In the genomic region with DNA sequence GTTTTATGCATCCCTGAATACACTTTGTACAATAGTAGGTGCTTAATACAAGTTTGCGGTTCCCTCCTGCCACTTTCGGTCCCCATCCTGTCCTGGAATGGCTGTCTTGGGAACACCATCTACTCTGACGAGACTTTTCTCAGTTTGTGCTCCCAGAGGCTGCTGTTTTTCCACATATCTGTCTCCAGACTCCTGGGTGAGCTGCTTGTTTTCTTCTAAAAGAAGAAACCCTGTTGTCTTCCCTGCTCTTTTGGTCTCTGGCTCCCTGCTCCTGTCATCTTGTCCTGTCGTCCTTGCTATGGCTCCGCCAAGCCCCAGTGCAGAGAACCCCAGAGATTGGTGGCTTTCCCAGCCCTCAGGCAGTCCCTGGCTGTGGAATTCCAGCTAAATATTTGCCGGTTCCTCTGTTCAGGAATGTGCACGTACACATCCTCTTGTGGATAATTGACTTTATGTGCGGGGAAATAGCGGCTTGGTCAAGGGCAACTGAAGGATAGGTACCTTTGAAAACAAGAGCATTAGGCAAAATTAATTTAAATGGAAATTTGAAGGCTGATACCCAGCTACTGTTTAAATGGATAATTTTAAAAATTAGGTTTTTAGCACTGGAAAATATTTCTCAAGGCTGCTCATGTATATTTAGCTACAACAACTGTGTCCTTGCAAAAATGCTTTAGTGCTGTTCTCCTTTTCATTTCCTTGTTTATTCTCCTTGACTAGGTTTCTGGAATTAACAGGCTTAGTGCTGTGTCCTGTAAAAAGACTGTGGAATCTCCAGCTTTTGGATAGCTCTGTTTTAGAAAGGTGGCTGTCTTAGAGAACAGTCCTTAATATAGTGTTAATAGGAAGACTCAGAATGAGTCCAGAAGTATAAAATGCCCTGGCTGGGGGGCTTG, we compare ENCODE assay signal across 2 cellular contexts.
TF ChIP-seq lines count a peak whose summit lies in the region.

No MANE protein-coding gene starts in this region.

TF ChIP-seq in SK-N-SH treated with all-trans-retinoic acid at 6 μM for 48 hours, 23 proteins besides CTCF, POLR2A, EP300 and RAD21:
- TF ChIP-seq, protein P1, sequence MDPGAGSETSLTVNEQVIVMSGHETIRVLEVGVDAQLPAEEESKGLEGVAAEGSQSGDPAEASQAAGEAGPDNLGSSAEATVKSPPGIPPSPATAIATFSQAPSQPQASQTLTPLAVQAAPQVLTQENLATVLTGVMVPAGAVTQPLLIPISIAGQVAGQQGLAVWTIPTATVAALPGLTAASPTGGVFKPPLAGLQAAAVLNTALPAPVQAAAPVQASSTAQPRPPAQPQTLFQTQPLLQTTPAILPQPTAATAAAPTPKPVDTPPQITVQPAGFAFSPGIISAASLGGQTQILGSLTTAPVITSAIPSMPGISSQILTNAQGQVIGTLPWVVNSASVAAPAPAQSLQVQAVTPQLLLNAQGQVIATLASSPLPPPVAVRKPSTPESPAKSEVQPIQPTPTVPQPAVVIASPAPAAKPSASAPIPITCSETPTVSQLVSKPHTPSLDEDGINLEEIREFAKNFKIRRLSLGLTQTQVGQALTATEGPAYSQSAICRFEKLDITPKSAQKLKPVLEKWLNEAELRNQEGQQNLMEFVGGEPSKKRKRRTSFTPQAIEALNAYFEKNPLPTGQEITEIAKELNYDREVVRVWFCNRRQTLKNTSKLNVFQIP (CRISPR knock-in tag; IDR thresholded peaks at IDR 0.05; ENCODE audit: borderline replicate concordance, low read depth), result no peak

TF ChIP-seq in SK-N-SH, 30 proteins besides CTCF, POLR2A, EP300 and RAD21 (continued from another document):
- TF ChIP-seq NRF1 (IDR thresholded peaks at IDR 0.05; ENCODE audit: low read depth, low read length) (no peak), POLR2AphosphoS5 (IDR thresholded peaks at IDR 0.05; ENCODE audit: low read depth, low read length) (no peak), TAF1 (IDR thresholded peaks at IDR 0.05; ENCODE audit: borderline replicate concordance, low read depth, low read length) (no peak), JUND (IDR thresholded peaks at IDR 0.05) (no peak), GABPA (IDR thresholded peaks at IDR 0.05; ENCODE audit: low read depth) (no peak), FOXJ3 (CRISPR knock-in tag; IDR thresholded peaks at IDR 0.05) (no peak), FOXM1 (IDR thresholded peaks at IDR 0.05; ENCODE audit: low read depth) (no peak), RFX5 (IDR thresholded peaks at IDR 0.05; ENCODE audit: low read length) (no peak), SIN3A (IDR thresholded peaks at IDR 0.05; ENCODE audit: borderline replicate concordance, low read depth, low read length) (no peak), RXRA (IDR thresholded peaks at IDR 0.05; ENCODE audit: borderline replicate concordance, low read depth) (no peak)
- TF ChIP-seq, protein P2, sequence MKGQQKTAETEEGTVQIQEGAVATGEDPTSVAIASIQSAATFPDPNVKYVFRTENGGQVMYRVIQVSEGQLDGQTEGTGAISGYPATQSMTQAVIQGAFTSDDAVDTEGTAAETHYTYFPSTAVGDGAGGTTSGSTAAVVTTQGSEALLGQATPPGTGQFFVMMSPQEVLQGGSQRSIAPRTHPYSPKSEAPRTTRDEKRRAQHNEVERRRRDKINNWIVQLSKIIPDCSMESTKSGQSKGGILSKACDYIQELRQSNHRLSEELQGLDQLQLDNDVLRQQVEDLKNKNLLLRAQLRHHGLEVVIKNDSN (IDR thresholded peaks at IDR 0.05; ENCODE audit: borderline replicate concordance, low read depth), result no peak
- TF ChIP-seq, protein P3, sequence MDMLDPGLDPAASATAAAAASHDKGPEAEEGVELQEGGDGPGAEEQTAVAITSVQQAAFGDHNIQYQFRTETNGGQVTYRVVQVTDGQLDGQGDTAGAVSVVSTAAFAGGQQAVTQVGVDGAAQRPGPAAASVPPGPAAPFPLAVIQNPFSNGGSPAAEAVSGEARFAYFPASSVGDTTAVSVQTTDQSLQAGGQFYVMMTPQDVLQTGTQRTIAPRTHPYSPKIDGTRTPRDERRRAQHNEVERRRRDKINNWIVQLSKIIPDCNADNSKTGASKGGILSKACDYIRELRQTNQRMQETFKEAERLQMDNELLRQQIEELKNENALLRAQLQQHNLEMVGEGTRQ (IDR thresholded peaks at IDR 0.05; ENCODE audit: borderline replicate concordance, low read depth, low read length), result no peak
TF ChIP-seq in SK-N-SH: peak in this region for 0.
